In genomic region chr4:23162275-23162674, GRCh38 we compare ENCODE assay signal across 28 cellular contexts.
"Had no signal": no experiment of that assay in that cellular context is flagged by ENCODE, and none has a peak within 500 bp of the region (broad histone marks: within the 10 kb centered on the region; RNA-seq: fewer than 3 reads in every experiment).

No MANE protein-coding gene starts in this region.

- H3K9me3 ChIP-seq: breast epithelium, SJCRH30, SK-N-SH had no signal

- DNase-seq: activated CD4-positive, alpha-beta memory T cell treated with anti-CD3 and anti-CD28 coated beads, Interleukin-2, amount 10 ng/mL, durations not matched to agents 7 days and 5 days; activated CD4-positive, alpha-beta T cell treated with anti-CD3 and anti-CD28 coated beads for 36 hours; activated CD4-positive, alpha-beta T cell treated with anti-CD3 and anti-CD28 coated beads, Interleukin-2, amount 50 U/mL, for 1 hour; activated T-cell treated with anti-CD3 and anti-CD28 coated beads for 4 hours; activated T-cell treated with anti-CD3 and anti-CD28 coated beads, Interleukin-2, amount 50 U/mL, for 72 hours; aorta; caudate nucleus; Kasumi-1; KBM-7; NCI-H1105 treated with DMSO at 0.1 percent for 48 hours; NCI-H1436 treated with DMSO at 0.1 percent for 48 hours; NCI-H2029; NCI-H2107; NCI-H2171 treated with DMSO at 0.1 percent for 48 hours; NCI-H226; NCI-H510A; NCI-H526 treated with DMSO at 0.1 percent for 48 hours; NCI-H82; OCI-M1; RPMI8226; SJCRH30; SK-N-SH; T-helper 1 cell; WERI-Rb-1 had no signal

- H3K4me2 ChIP-seq: SK-N-SH had no signal

- H3K27me3 Mint-ChIP-seq: activated CD4-positive, alpha-beta memory T cell treated with anti-CD3 and anti-CD28 coated beads, Interleukin-2, amount 10 ng/mL, durations not matched to agents 7 days and 5 days; activated CD4-positive, alpha-beta T cell treated with anti-CD3 and anti-CD28 coated beads for 36 hours; activated naive CD4-positive, alpha-beta T cell treated with anti-CD3 and anti-CD28 coated beads, Interleukin-2, amount 50 U/mL, for 24 hours had no signal

- H3K4me3 ChIP-seq: breast epithelium, SJCRH30 had no signal

- H3K4me1 ChIP-seq: breast epithelium, SJCRH30 had no signal

- H3K9me3 Mint-ChIP-seq: activated CD4-positive, alpha-beta memory T cell treated with anti-CD3 and anti-CD28 coated beads, Interleukin-2, amount 10 ng/mL, durations not matched to agents 7 days and 5 days; activated naive CD4-positive, alpha-beta T cell treated with anti-CD3 and anti-CD28 coated beads, Interleukin-2, amount 50 U/mL, for 24 hours had no signal

- H3K36me3 ChIP-seq: breast epithelium, SJCRH30, WERI-Rb-1 had no signal

- H3K9ac ChIP-seq: SK-N-SH had no signal

- H3K4me1 Mint-ChIP-seq: activated CD4-positive, alpha-beta memory T cell treated with anti-CD3 and anti-CD28 coated beads, Interleukin-2, amount 10 ng/mL, durations not matched to agents 7 days and 5 days; activated CD4-positive, alpha-beta T cell treated with anti-CD3 and anti-CD28 coated beads for 36 hours; activated naive CD4-positive, alpha-beta T cell treated with anti-CD3 and anti-CD28 coated beads, Interleukin-2, amount 50 U/mL, for 24 hours had no signal

- H3K27ac ChIP-seq: breast epithelium, SJCRH30, WERI-Rb-1 had no signal

- H3K27ac Mint-ChIP-seq: activated CD4-positive, alpha-beta memory T cell treated with anti-CD3 and anti-CD28 coated beads, Interleukin-2, amount 10 ng/mL, durations not matched to agents 7 days and 5 days; activated CD4-positive, alpha-beta T cell treated with anti-CD3 and anti-CD28 coated beads for 36 hours; activated naive CD4-positive, alpha-beta T cell treated with anti-CD3 and anti-CD28 coated beads, Interleukin-2, amount 50 U/mL, for 24 hours; activated T-cell treated with anti-CD3 and anti-CD28 coated beads, Interleukin-2, amount 50 U/mL, for 72 hours had no signal

- H3K36me3 Mint-ChIP-seq: activated naive CD4-positive, alpha-beta T cell treated with anti-CD3 and anti-CD28 coated beads, Interleukin-2, amount 50 U/mL, for 24 hours had no signal

- H3K27me3 ChIP-seq: breast epithelium, SJCRH30 had no signal

- H3K4me3 Mint-ChIP-seq: activated CD4-positive, alpha-beta memory T cell treated with anti-CD3 and anti-CD28 coated beads, Interleukin-2, amount 10 ng/mL, durations not matched to agents 7 days and 5 days; activated CD4-positive, alpha-beta T cell treated with anti-CD3 and anti-CD28 coated beads for 36 hours; activated naive CD4-positive, alpha-beta T cell treated with anti-CD3 and anti-CD28 coated beads, Interleukin-2, amount 50 U/mL, for 24 hours; activated T-cell treated with anti-CD3 and anti-CD28 coated beads, Interleukin-2, amount 50 U/mL, for 72 hours had no signal

- ATAC-seq: activated CD4-positive, alpha-beta T cell treated with anti-CD3 and anti-CD28 coated beads for 36 hours; activated T-cell treated with anti-CD3 and anti-CD28 coated beads, Interleukin-2, amount 50 U/mL, for 72 hours; Panc1; Right ventricle myocardium inferior had no signal
